8 cellular contexts compared by ENCODE assay signal in genomic region chr10:96586419-96587254, GRCh38. TPM values are rescaled to one million over a fixed set of nuclear protein-coding genes. Genes with fewer than 3 reads are reported as not detected.
A peak's percentile ranks its signal among the peaks of the same experiment; 100 is the strongest.
DNase-seq lines count a peak whose midpoint lies in the region; ATAC-seq and TF ChIP-seq lines count a peak whose summit lies in the region.

TM9SF3 (minus strand) TSS chr10:96587012; CDS start chr10:96586835, 177 bp downstream.

- 0% methylated on average over 107 of the region's 107 CpGs for WGBS in ectodermal cell, 2 experiments

- CTCF ChIA-PET in activated CD4-positive, alpha-beta memory T cell treated with anti-CD3 and anti-CD28 coated beads, Interleukin-2, amount 10 ng/mL, durations not matched to agents 7 days and 5 days (lab: Charles Lee) = interaction anchor here (1.2 kb wide), 1 partner anchor 37 kb away, joined by 3 read pairs; no protein-coding TSS in a partner anchor

- H3K27ac ChIP-seq in ectodermal cell (ENCODE audit: insufficient read depth, low read depth, low read length, poor library complexity, severe bottlenecking) (peak within 1 kb of the TSS; percentile 93), lower lobe of right lung (peak within 1 kb of the TSS; percentile 98)

- H3K4me1 ChIP-seq in ectodermal cell (ENCODE audit: control insufficient read depth, insufficient read depth, low read length) (peaks cover 8% of the 10 kb centered on the region), lower lobe of right lung (peaks cover 63% of the 10 kb centered on the region)

- no peak for TF ChIP-seq CTCF in lower lobe of right lung (IDR thresholded peaks at IDR 0.05)

- intact Hi-C loops in lower lobe of right lung (cut with DNase I) = no loop called here

- H3K4me3 ChIP-seq in ectodermal cell (ENCODE audit: insufficient read depth, low read depth, low read length) (peak within 1 kb of the TSS; percentile 94), lower lobe of right lung (peak within 1 kb of the TSS; percentile 77)

- peak within 1 kb of the TSS; percentile 95 for H3K4me3 Mint-ChIP-seq in activated CD4-positive, alpha-beta memory T cell treated with anti-CD3 and anti-CD28 coated beads, Interleukin-2, amount 10 ng/mL, durations not matched to agents 7 days and 5 days

- H3K36me3 Mint-ChIP-seq in activated CD4-positive, alpha-beta memory T cell treated with anti-CD3 and anti-CD28 coated beads, Interleukin-2, amount 10 ng/mL, durations not matched to agents 7 days and 5 days (ENCODE audit: low read depth) = peaks cover 20% of the 10 kb centered on the region

- peaks cover 1% of the 10 kb centered on the region for H3K27me3 Mint-ChIP-seq in activated CD4-positive, alpha-beta memory T cell treated with anti-CD3 and anti-CD28 coated beads, Interleukin-2, amount 10 ng/mL, durations not matched to agents 7 days and 5 days

- H3K27me3 ChIP-seq in ectodermal cell (ENCODE audit: control insufficient read depth, insufficient read depth, low read length, poor library complexity, severe bottlenecking) (no peaks in the 10 kb centered on the region), lower lobe of right lung (ENCODE audit: low read depth) (no peaks in the 10 kb centered on the region)

- POLR2A ChIA-PET in activated CD4-positive, alpha-beta memory T cell treated with anti-CD3 and anti-CD28 coated beads, Interleukin-2, amount 10 ng/mL, durations not matched to agents 7 days and 5 days (lab: Charles Lee) = interaction anchor here (0.9 to 1.2 kb wide), 2 partner anchors 21 to 33 kb away, joined by 3 read pairs; no protein-coding TSS in a partner anchor

- DNase-seq in AG20443 (ENCODE audit: low spot score) = peak; percentile 97
- peak; percentile 85 for DNase-seq in NCI-H748 (lab: John Stamatoyannopoulos, UW; ENCODE audit: unreplicated experiment)
- DNase-seq in activated CD4-positive, alpha-beta memory T cell treated with anti-CD3 and anti-CD28 coated beads, Interleukin-2, amount 10 ng/mL, durations not matched to agents 7 days and 5 days = peak; percentile 93
- DNase-seq in lower lobe of right lung = peak; percentile 97
- peak; percentile 84 to 92 (median 85) for DNase-seq in stimulated activated CD4-positive, alpha-beta T cell treated with anti-CD3 and anti-CD28 coated beads, TNF-alpha, amount 100 ng/mL, for 24 hours (ENCODE audit: low read depth in 3 of 3)

- peak within 1 kb of the TSS; percentile 92 for H3K27ac Mint-ChIP-seq in activated CD4-positive, alpha-beta memory T cell treated with anti-CD3 and anti-CD28 coated beads, Interleukin-2, amount 10 ng/mL, durations not matched to agents 7 days and 5 days

- peaks cover 34% of the 10 kb centered on the region for H3K4me1 Mint-ChIP-seq in activated CD4-positive, alpha-beta memory T cell treated with anti-CD3 and anti-CD28 coated beads, Interleukin-2, amount 10 ng/mL, durations not matched to agents 7 days and 5 days

- H3K36me3 ChIP-seq in ectodermal cell (ENCODE audit: control insufficient read depth, insufficient read depth, low read length) = no peaks in the 10 kb centered on the region
- H3K36me3 ChIP-seq in lower lobe of right lung = no peaks in the 10 kb centered on the region

- no peaks in the 10 kb centered on the region for H3K9me3 ChIP-seq in ectodermal cell (ENCODE audit: control insufficient read depth, low read length)
- no peaks in the 10 kb centered on the region for H3K9me3 ChIP-seq in lower lobe of right lung

- ATAC-seq in GM19023 (IDR thresholded peaks at IDR 0.05; ENCODE audit: unreplicated experiment) (peak; percentile 79), HG03280 (IDR thresholded peaks at IDR 0.05; ENCODE audit: unreplicated experiment) (peak; percentile 71), lower lobe of right lung (peak; percentile 94 to 96)

- H3K9me3 Mint-ChIP-seq in activated CD4-positive, alpha-beta memory T cell treated with anti-CD3 and anti-CD28 coated beads, Interleukin-2, amount 10 ng/mL, durations not matched to agents 7 days and 5 days = no peaks in the 10 kb centered on the region

RNA-seq across cellular contexts. Expression of gene TM9SF3, which starts in this region (rescaled TPM):
- 10 to 100 TPM; 82.8 to 85.4 TPM for total RNA-seq in activated CD4-positive, alpha-beta memory T cell treated with anti-CD3 and anti-CD28 coated beads, Interleukin-2, amount 10 ng/mL, durations not matched to agents 7 days and 5 days
- polyA plus RNA-seq in ectodermal cell (2013, experiment 1 of 4) = 134 TPM
- polyA plus RNA-seq in ectodermal cell (2013, experiment 2 of 4) = 163 TPM
- 70.0 TPM for polyA plus RNA-seq in ectodermal cell (2013, experiment 3 of 4)
- 77.8 TPM for polyA plus RNA-seq in ectodermal cell (2013, experiment 4 of 4)
- total RNA-seq in lower lobe of right lung = 112 TPM

Comparison
In these comparisons a context has a peak if more than half of its experiments do, and no peak if none do; other contexts are left out.
1. Peak in every context shown above with its lines: DNase-seq, ATAC-seq, H3K4me3 ChIP-seq and H3K27ac ChIP-seq.